ENCODE assay signal across 15 cellular contexts in the genomic region with DNA sequence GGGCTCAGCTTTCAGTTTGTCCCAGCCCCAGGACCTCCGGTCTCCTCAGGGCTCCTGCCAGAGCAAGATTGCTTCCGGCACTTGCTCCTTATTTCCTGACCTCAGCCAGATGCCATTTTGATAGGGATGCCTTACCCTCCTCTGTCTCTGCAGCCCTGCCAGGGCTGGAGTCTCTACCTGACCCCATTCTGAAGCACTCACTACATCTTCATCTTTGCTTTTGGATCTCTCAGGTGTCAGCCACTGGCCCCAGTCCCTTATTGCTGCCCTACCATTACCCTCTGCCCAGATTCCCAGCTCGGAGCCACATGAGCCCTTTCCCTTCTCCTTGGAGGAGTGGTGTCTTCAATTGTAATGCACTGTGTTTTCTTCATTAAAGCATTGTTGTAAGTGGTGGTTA.
"Had no signal": no experiment of that assay in that cellular context is flagged by ENCODE, and none has a peak within 500 bp of the region (broad histone marks: within the 10 kb centered on the region; RNA-seq: fewer than 3 reads in every experiment).

No MANE protein-coding gene starts in this region.

- FAIRE-seq: endometrium had no signal

- H3K9me3 Mint-ChIP-seq: activated CD4-positive, alpha-beta memory T cell treated with anti-CD3 and anti-CD28 coated beads for 36 hours; activated naive CD8-positive, alpha-beta T cell treated with anti-CD3 and anti-CD28 coated beads for 36 hours; activated T-cell treated with anti-CD3 and anti-CD28 coated beads, Interleukin-2, amount 50 U/mL, for 4 hours; mesothelial cell of epicardium had no signal

- H3K9me3 ChIP-seq: lower lobe of right lung, ovary, stomach, testis, upper lobe of right lung had no signal

- H3K27ac Mint-ChIP-seq: activated CD4-positive, alpha-beta memory T cell treated with anti-CD3 and anti-CD28 coated beads for 36 hours; activated CD4-positive, alpha-beta T cell treated with anti-CD3 and anti-CD28 coated beads for 36 hours; activated naive CD8-positive, alpha-beta T cell treated with anti-CD3 and anti-CD28 coated beads for 36 hours; mesothelial cell of epicardium had no signal

- H3K36me3 Mint-ChIP-seq: activated CD4-positive, alpha-beta memory T cell treated with anti-CD3 and anti-CD28 coated beads for 36 hours; activated naive CD8-positive, alpha-beta T cell treated with anti-CD3 and anti-CD28 coated beads for 36 hours; mesothelial cell of epicardium had no signal

- ATAC-seq: activated CD4-positive, alpha-beta T cell treated with anti-CD3 and anti-CD28 coated beads for 36 hours; activated T-cell treated with anti-CD3 and anti-CD28 coated beads, Interleukin-2, amount 50 U/mL, for 4 hours; left cardiac atrium; lower lobe of right lung; sciatic nerve; upper lobe of right lung had no signal

- H3K4me1 ChIP-seq: lower lobe of right lung, stomach, testis, upper lobe of right lung had no signal

- H3K4me3 ChIP-seq: lower lobe of right lung, ovary, stomach, testis, upper lobe of right lung had no signal

- H3K4me3 Mint-ChIP-seq: activated CD4-positive, alpha-beta memory T cell treated with anti-CD3 and anti-CD28 coated beads for 36 hours; activated CD4-positive, alpha-beta T cell treated with anti-CD3 and anti-CD28 coated beads for 36 hours; activated naive CD8-positive, alpha-beta T cell treated with anti-CD3 and anti-CD28 coated beads for 36 hours; activated T-cell treated with anti-CD3 and anti-CD28 coated beads, Interleukin-2, amount 50 U/mL, for 4 hours; mesothelial cell of epicardium had no signal

- H3K27me3 ChIP-seq: ovary, stomach, testis, upper lobe of right lung had no signal

- H3K36me3 ChIP-seq: lower lobe of right lung, ovary, stomach, upper lobe of right lung had no signal

- DNase-seq: activated CD4-positive, alpha-beta memory T cell treated with anti-CD3 and anti-CD28 coated beads for 36 hours; activated CD4-positive, alpha-beta T cell treated with anti-CD3 and anti-CD28 coated beads for 36 hours; activated effector memory CD4-positive, alpha-beta T cell treated with anti-CD3 and anti-CD28 coated beads, Interleukin-2, amount 50 U/mL, for 16 hours; activated naive CD8-positive, alpha-beta T cell treated with anti-CD3 and anti-CD28 coated beads for 36 hours; activated T-cell treated with anti-CD3 and anti-CD28 coated beads, Interleukin-2, amount 50 U/mL, for 4 hours; cerebellar nuclear complex; left cardiac atrium; lower lobe of right lung; ovary; stomach; testis; upper lobe of right lung had no signal

- H3K4me1 Mint-ChIP-seq: activated CD4-positive, alpha-beta T cell treated with anti-CD3 and anti-CD28 coated beads for 36 hours; activated naive CD8-positive, alpha-beta T cell treated with anti-CD3 and anti-CD28 coated beads for 36 hours; mesothelial cell of epicardium had no signal

- H3K27ac ChIP-seq: lower lobe of right lung, ovary, stomach, testis, upper lobe of right lung had no signal
